Comparison of ENCODE assay signal across 8 cellular contexts in the genomic region with DNA sequence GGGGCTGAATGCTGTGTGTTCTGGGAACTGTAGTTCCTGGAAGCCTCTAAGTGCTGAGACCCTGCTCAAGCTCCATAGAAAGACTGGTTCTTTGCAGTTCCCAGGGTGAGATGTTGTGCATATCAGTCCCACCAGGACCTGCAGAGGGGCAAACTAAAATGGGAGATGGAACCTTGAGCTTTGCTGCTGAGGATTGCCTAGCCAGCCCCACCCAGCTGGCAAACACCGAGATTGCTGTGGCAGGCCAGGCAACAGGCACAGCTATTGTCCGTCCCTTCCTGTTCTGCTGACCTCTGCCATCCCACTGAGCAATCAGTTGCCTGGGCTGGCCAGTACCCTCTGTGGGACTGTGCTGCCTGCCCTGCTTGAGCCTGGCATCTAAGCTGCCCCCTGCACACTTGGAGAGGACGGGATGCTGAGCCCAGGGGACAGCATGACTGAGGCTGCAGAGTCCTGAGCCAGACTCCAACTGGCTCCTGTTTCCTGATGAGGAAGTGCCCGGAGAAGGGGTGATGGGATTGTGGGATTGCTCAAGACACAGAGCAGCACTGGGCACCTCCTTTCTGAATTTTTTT. TPM values are rescaled to one million over a fixed set of nuclear protein-coding genes. Genes with fewer than 3 reads are reported as not detected.
DNase-seq lines count a peak whose midpoint lies in the region; ATAC-seq, FAIRE-seq and TF ChIP-seq lines count a peak whose summit lies in the region.

No MANE protein-coding gene starts in this region.

- CTCF ChIA-PET in PC-3 (lab: Charles Lee) = interaction anchor here (2.2 kb wide), 1 partner anchor 8 kb away, joined by 15 read pairs; no protein-coding TSS in a partner anchor

- no peak for TF ChIP-seq POLR2A in testis (IDR thresholded peaks at IDR 0.05)

- peak overlapping the region; percentile 76 for H3K27ac ChIP-seq in PC-3 (ENCODE audit: low read length)
- H3K27ac ChIP-seq in fibroblast of lung (ENCODE audit: insufficient read depth, low read length) = no peak overlapping the region
- H3K27ac ChIP-seq in pancreas = peak overlapping the region; percentile 25 to 83 (median 66)
- H3K27ac ChIP-seq in testis = peak overlapping the region in 1 of 2 donors; percentile 78

- H4K20me1 ChIP-seq in PC-3 (ENCODE audit: low read length) = peaks cover 17% of the 10 kb centered on the region
- no peaks in the 10 kb centered on the region for H4K20me1 ChIP-seq in fibroblast of lung (ENCODE audit: control insufficient read depth, extremely low read depth, insufficient read depth, low read length)

- no TSS peak for BruUV-seq in PC-3 (replicated peaks; lab: Mats Ljungman, UMichigan)

- intact Hi-C loops in PC-3 (cut with micrococcal nuclease) (loop anchor here (2.0 kb wide), 1 partner anchor 31 kb away; the partner anchor contains the start of gene TECR), pancreas (cut with DNase I) (no loop called here), testis (cut with DNase I; ENCODE audit: low total_unique reads) (no loop called here)

- no peaks in the 10 kb centered on the region for H3K9me2 ChIP-seq in PC-3 (replicated peaks; ENCODE audit: low read length)

- H3K27me3 ChIP-seq in PC-3 (ENCODE audit: low read length) (no peaks in the 10 kb centered on the region), fibroblast of lung (ENCODE audit: control insufficient read depth, insufficient read depth, low read length) (no peaks in the 10 kb centered on the region), pancreas (no peaks in the 10 kb centered on the region), testis (no peaks in the 10 kb centered on the region)

- ATAC-seq in PC-3 (peak; percentile 18), pancreas (peak in 2 of 4 donors; percentile 1 to 3), HG03175 (IDR thresholded peaks at IDR 0.05; ENCODE audit: unreplicated experiment) (no peak)

- TF ChIP-seq CTCF in PC-3 (conservative IDR thresholded peaks at IDR 0.05; ENCODE audit: low read depth, low read length) (no peak), fibroblast of lung (conservative IDR thresholded peaks at IDR 0.05 in 1 of 2, IDR thresholded peaks at IDR 0.05 in 1 of 2; ENCODE audit: low read depth in 1 of 2, low read length in 2 of 2) (no peak), pancreas (IDR thresholded peaks at IDR 0.05) (no peak), testis (IDR thresholded peaks at IDR 0.05) (no peak)

- peak overlapping the region; percentile 75 for H2AFZ ChIP-seq in PC-3 (ENCODE audit: low read length)
- peak overlapping the region; percentile 29 for H2AFZ ChIP-seq in fibroblast of lung (ENCODE audit: low read length)

- H3K79me2 ChIP-seq in PC-3 (ENCODE audit: low read length) (peaks cover 34% of the 10 kb centered on the region), fibroblast of lung (ENCODE audit: control insufficient read depth, insufficient read depth, low read length) (peaks cover 24% of the 10 kb centered on the region)

- H3K36me3 ChIP-seq in PC-3 (ENCODE audit: low read depth, low read length) = peaks cover 8% of the 10 kb centered on the region; the same call in 1 of the 2 replicates
- peaks cover 1% of the 10 kb centered on the region for H3K36me3 ChIP-seq in fibroblast of lung (ENCODE audit: control insufficient read depth, insufficient read depth, low read length)
- no peaks in the 10 kb centered on the region for H3K36me3 ChIP-seq in pancreas
- H3K36me3 ChIP-seq in testis (ENCODE audit: low read depth, missing control alignments) = no peaks in the 10 kb centered on the region

- peak; percentile 32 for DNase-seq in COLO668 (lab: John Stamatoyannopoulos, UW; ENCODE audit: unreplicated experiment)
- DNase-seq in PC-3 = peak; percentile 50
- no peak for DNase-seq in fibroblast of lung (ENCODE audit: low read depth in 2 of 2)
- no peak for DNase-seq in pancreas
- no peak for DNase-seq in NAMALWA (ENCODE audit: low spot score)
- no peak for DNase-seq in stimulated activated CD4-positive, alpha-beta T cell treated with anti-CD3 and anti-CD28 coated beads, Interleukin-2, amount 100 ng/mL, for 24 hours
- no peak for DNase-seq in testis

- peaks cover 28% of the 10 kb centered on the region for H3K4me1 ChIP-seq in PC-3 (ENCODE audit: insufficient read depth, low read length)
- H3K4me1 ChIP-seq in fibroblast of lung (ENCODE audit: control insufficient read depth, extremely low read depth, insufficient read depth, low read length) = peaks cover 11% of the 10 kb centered on the region
- H3K4me1 ChIP-seq in pancreas = peaks cover 0 to 5% (median 4%) of the 10 kb centered on the region in 3 donors
- H3K4me1 ChIP-seq in testis = peaks cover 22% of the 10 kb centered on the region

- H3K4me3 ChIP-seq in PC-3 (ENCODE audit: low read length) (peak overlapping the region; percentile 56; the same call in 1 of the 2 replicates), fibroblast of lung (replicated peaks in 1 of 4; ENCODE audit: control extremely low read depth in 1 of 4, insufficient read depth in 1 of 4, low read depth in 3 of 4, low read length in 4 of 4) (no peak overlapping the region), pancreas (no peak overlapping the region), testis (no peak overlapping the region)

- no peak for FAIRE-seq in pancreas (lab: Jason Lieb, UNC)

- no peaks in the 10 kb centered on the region for H3K9me3 ChIP-seq in PC-3 (ENCODE audit: low read length)
- H3K9me3 ChIP-seq in fibroblast of lung (ENCODE audit: control insufficient read depth, insufficient read depth, low read depth, low read length) = no peaks in the 10 kb centered on the region
- no peaks in the 10 kb centered on the region for H3K9me3 ChIP-seq in pancreas
- H3K9me3 ChIP-seq in testis = no peaks in the 10 kb centered on the region

- POLR2A ChIA-PET in PC-3 (lab: Charles Lee; ENCODE audit: unreplicated experiment) = interaction anchor here (0.6 to 1.8 kb wide), 6 partner anchors 8 to 361 kb away, joined by 4 to 16 read pairs (median 10); partner anchors contain the start of gene DNAJB1

- WGBS in pancreas, 2 donors = 53 to 55% methylated on average over 4 of the region's 4 CpGs
- WGBS in testis, 2 donors = 57 to 62% methylated on average over 4 of the region's 4 CpGs

- H3F3A ChIP-seq in PC-3 (ENCODE audit: low read length, unreplicated experiment) = peaks cover 5% of the 10 kb centered on the region

- H3K4me2 ChIP-seq in PC-3 (ENCODE audit: low read length) = peak overlapping the region; percentile 77
- H3K4me2 ChIP-seq in fibroblast of lung (ENCODE audit: extremely low read depth, insufficient read depth, low read length) = no peak overlapping the region

- H3K9ac ChIP-seq in PC-3 (ENCODE audit: low read length) (peak overlapping the region; percentile 66), fibroblast of lung (ENCODE audit: insufficient read depth, low read length) (no peak overlapping the region)

RNA-seq across cellular contexts. Expression of gene GIPC1, which starts 1.5 kb away (rescaled TPM):
- total RNA-seq in PC-3 (2014; rRNA removed) = 538 and 671 TPM in 2 replicates
- 80.1 and 129 TPM in 2 replicates for total RNA-seq in fibroblast of lung
- polyA plus RNA-seq in fibroblast of lung = 57.3 and 72.5 TPM in 2 replicates
- polyA plus RNA-seq in fibroblast of lung (2012) = 106 and 144 TPM in 2 replicates
- polyA minus RNA-seq in fibroblast of lung (ENCODE audit: low replicate concordance) = 45.0 and 58.4 TPM in 2 replicates
- 10 to 100 TPM; 19.0 to 34.0 (median 22.4) TPM for total RNA-seq in pancreas
- polyA plus RNA-seq in pancreas = 10 to 100 TPM; 53.0 to 53.1 TPM
- total RNA-seq in testis = 10 to 100 TPM; 55.0 to 57.5 TPM
- polyA plus RNA-seq in testis (ENCODE audit: insufficient read depth, low read depth, low replicate concordance) = 47.8 TPM

RNA-seq across cellular contexts. Expression of gene DNAJB1, which starts 20.8 kb away (rescaled TPM):
- total RNA-seq in PC-3 (2014; rRNA removed) (167 and 178 TPM in 2 replicates), fibroblast of lung (77.3 and 87.7 TPM in 2 replicates), pancreas (10 to 100 TPM; 22.7 to 63.0 (median 29.3) TPM), testis (100 to 1,000 TPM; 185 to 245 TPM)
- polyA plus RNA-seq in fibroblast of lung (87.3 and 148 TPM in 2 replicates), pancreas (10 to 100 TPM; 22.4 to 39.6 TPM), testis (ENCODE audit: insufficient read depth, low read depth, low replicate concordance) (386 TPM)
- 69.4 and 112 TPM in 2 replicates for polyA plus RNA-seq in fibroblast of lung (2012)
- 85.1 and 207 TPM in 2 replicates for polyA minus RNA-seq in fibroblast of lung (ENCODE audit: low replicate concordance)

RNA-seq across cellular contexts. Expression of gene PTGER1, which starts 22.3 kb away (rescaled TPM):
- 2.2 and 2.4 TPM in 2 replicates for total RNA-seq in PC-3 (2014; rRNA removed)
- 9.7 and 18.7 TPM in 2 replicates for total RNA-seq in fibroblast of lung
- 0.67 and 2.3 TPM in 2 replicates for polyA plus RNA-seq in fibroblast of lung
- 5.2 and 9.9 TPM in 2 replicates for polyA plus RNA-seq in fibroblast of lung (2012)
- 0.52 and 3.4 TPM in 2 replicates for polyA minus RNA-seq in fibroblast of lung (ENCODE audit: low replicate concordance)
- total RNA-seq in pancreas = under 1 TPM in 5 of 6 donors, not detected in 1; 0.12 to 0.58 (median 0.22) TPM
- polyA plus RNA-seq in pancreas = under 1 TPM; 0.31 to 0.61 TPM
- total RNA-seq in testis = 1 to 10 TPM; 1.4 to 1.5 TPM
- polyA plus RNA-seq in testis (ENCODE audit: insufficient read depth, low read depth, low replicate concordance) = 0.22 TPM

RNA-seq across cellular contexts. Expression of gene TECR, which starts 32.0 kb away (rescaled TPM):
- total RNA-seq in PC-3 (2014; rRNA removed) = 144 and 145 TPM in 2 replicates
- total RNA-seq in fibroblast of lung = 20.5 and 34.0 TPM in 2 replicates
- 73.4 and 109 TPM in 2 replicates for polyA plus RNA-seq in fibroblast of lung
- 103 and 161 TPM in 2 replicates for polyA plus RNA-seq in fibroblast of lung (2012)
- 344 and 409 TPM in 2 replicates for polyA minus RNA-seq in fibroblast of lung (ENCODE audit: low replicate concordance)
- total RNA-seq in pancreas = 10 to 100 TPM; 41.8 to 68.5 (median 50.8) TPM
- 100 to 1,000 TPM; 115 to 129 TPM for polyA plus RNA-seq in pancreas
- 100 to 1,000 TPM; 164 to 192 TPM for total RNA-seq in testis
- polyA plus RNA-seq in testis (ENCODE audit: insufficient read depth, low read depth, low replicate concordance) = 418 TPM

Comparison
In these comparisons a context has a peak if more than half of its experiments do, and no peak if none do; other contexts are left out.
1. DNase-seq: peak in COLO668 (single experiment) and PC-3 (single experiment); none in fibroblast of lung (0 of 2), pancreas (0 of 6), NAMALWA (single experiment), stimulated activated CD4-positive, alpha-beta T cell treated with anti-CD3 and anti-CD28 coated beads, Interleukin-2, amount 100 ng/mL, for 24 hours (0 of 2) and testis (single experiment).